ENCODE assay signal across 1 cellular context in genomic region chr6:35727935-35728662, GRCh38.
TF ChIP-seq lines count a peak whose summit lies in the region.

No MANE protein-coding gene starts in this region.

TF ChIP-seq in K562, 482 proteins besides CTCF, POLR2A, EP300 and RAD21 (continued from another document and continues in another):
- TF ChIP-seq ZBTB11 (CRISPR knock-in tag; IDR thresholded peaks at IDR 0.05): peak in 1 of 3 experiments; percentile 72; a peak in 1 of 6 replicates
- peak; percentile 33 for TF ChIP-seq ZFP36 (IDR thresholded peaks at IDR 0.05; ENCODE audit: low read depth, low read length, partially characterized antibody)
- TF ChIP-seq SREBF1 (IDR thresholded peaks at IDR 0.05; ENCODE audit: borderline replicate concordance, low read depth, low read length): peak; percentile 91; the same call in 1 of the 2 replicates
- no peak for TF ChIP-seq MBD1 (CRISPR knock-in tag; IDR thresholded peaks at IDR 0.05)
- TF ChIP-seq KAT8 (IDR thresholded peaks at IDR 0.05; ENCODE audit: low read depth): no peak
- TF ChIP-seq PTTG1 (tag; IDR thresholded peaks at IDR 0.05; ENCODE audit: low read depth): no peak
- TF ChIP-seq ZNF518B (CRISPR knock-in tag; IDR thresholded peaks at IDR 0.05): no peak
- TF ChIP-seq DNMT1 (IDR thresholded peaks at IDR 0.05): no peak
- no peak; the same call in 1 of the 2 replicates for TF ChIP-seq KAT7 (CRISPR knock-in tag; IDR thresholded peaks at IDR 0.05; ENCODE audit: borderline replicate concordance)
- TF ChIP-seq EP400 (IDR thresholded peaks at IDR 0.05): peak; percentile 94
- no peak for TF ChIP-seq ZNF347 (CRISPR knock-in tag; IDR thresholded peaks at IDR 0.05; ENCODE audit: low read depth)
- TF ChIP-seq KHSRP (IDR thresholded peaks at IDR 0.05): no peak
- TF ChIP-seq BCLAF1 (IDR thresholded peaks at IDR 0.05; ENCODE audit: borderline replicate concordance in 1 of 2, control insufficient read depth in 1 of 2, low read depth in 2 of 2, low read length in 1 of 2): 0 out of 4 replicates have a peak, but pooled peaks of 1 of the 2 experiments have one; percentile 17
- TF ChIP-seq ZNF57 (CRISPR knock-in tag; IDR thresholded peaks at IDR 0.05): no peak
- no peak for TF ChIP-seq HEY1 (CRISPR knock-in tag; IDR thresholded peaks at IDR 0.05; ENCODE audit: borderline replicate concordance)
- peak; percentile 81 for TF ChIP-seq JUND (IDR thresholded peaks at IDR 0.05; ENCODE audit: borderline replicate concordance, low read depth, low read length)
- TF ChIP-seq JUND (tag; IDR thresholded peaks at IDR 0.05; ENCODE audit: borderline replicate concordance, low read depth, low read length): peak; percentile 74; the same call in 2 of the 3 replicates
- no peak for TF ChIP-seq CREBBP (IDR thresholded peaks at IDR 0.05; ENCODE audit: low read depth, low read length)
- no peak; the same call in 1 of the 2 replicates for TF ChIP-seq SMARCC2 (IDR thresholded peaks at IDR 0.05; ENCODE audit: low read depth)
- peak; percentile 73 for TF ChIP-seq FIP1L1 (IDR thresholded peaks at IDR 0.05; ENCODE audit: low read depth, low read length, poor library complexity, severe bottlenecking)
- TF ChIP-seq ZNF431 (CRISPR knock-in tag; IDR thresholded peaks at IDR 0.05): peak; percentile 80
- TF ChIP-seq ARHGAP35 (IDR thresholded peaks at IDR 0.05; ENCODE audit: partially characterized antibody): peak; percentile 32
- no peak for TF ChIP-seq ZBTB49 (CRISPR knock-in tag; IDR thresholded peaks at IDR 0.05; ENCODE audit: borderline replicate concordance)
- TF ChIP-seq GABPB1 (CRISPR knock-in tag; IDR thresholded peaks at IDR 0.05): peak; percentile 72
- TF ChIP-seq SMARCA4 (IDR thresholded peaks at IDR 0.05): no peak
- peak; percentile 84 for TF ChIP-seq ZFX (CRISPR knock-in tag; IDR thresholded peaks at IDR 0.05)
- no peak for TF ChIP-seq NCOA2 (IDR thresholded peaks at IDR 0.05; ENCODE audit: partially characterized antibody in 2 of 2)
- no peak for TF ChIP-seq HNRNPUL1 (IDR thresholded peaks at IDR 0.05; ENCODE audit: low read length)
- TF ChIP-seq SRSF9 (IDR thresholded peaks at IDR 0.05; ENCODE audit: borderline replicate concordance, low read depth, low read length): no peak
- peak; percentile 64 for TF ChIP-seq SAP30 (IDR thresholded peaks at IDR 0.05; ENCODE audit: borderline replicate concordance, insufficient read depth, low read depth, low read length, poor library complexity, severe bottlenecking)
- no peak for TF ChIP-seq FOXO4 (CRISPR knock-in tag; IDR thresholded peaks at IDR 0.05)
- TF ChIP-seq E4F1 (CRISPR knock-in tag; IDR thresholded peaks at IDR 0.05; ENCODE audit: borderline replicate concordance): no peak
- peak; percentile 92; the same call in 1 of the 2 replicates for TF ChIP-seq AFF4 (CRISPR knock-in tag; IDR thresholded peaks at IDR 0.05)
- peak in 1 of 2 experiments; percentile 51; a peak in 1 of 4 replicates for TF ChIP-seq ARNT (IDR thresholded peaks at IDR 0.05)
- TF ChIP-seq YY1 (IDR thresholded peaks at IDR 0.05; ENCODE audit: borderline replicate concordance in 1 of 3, control insufficient read depth in 1 of 3, extremely low read depth in 1 of 3, insufficient read depth in 3 of 3, insufficient read length in 1 of 3, insufficient replicate concordance in 2 of 3, low read depth in 1 of 3, low read length in 2 of 3): peak in 2 of 3 experiments; percentile 34 to 67
